7 cellular contexts compared by ENCODE assay signal in the genomic region with DNA sequence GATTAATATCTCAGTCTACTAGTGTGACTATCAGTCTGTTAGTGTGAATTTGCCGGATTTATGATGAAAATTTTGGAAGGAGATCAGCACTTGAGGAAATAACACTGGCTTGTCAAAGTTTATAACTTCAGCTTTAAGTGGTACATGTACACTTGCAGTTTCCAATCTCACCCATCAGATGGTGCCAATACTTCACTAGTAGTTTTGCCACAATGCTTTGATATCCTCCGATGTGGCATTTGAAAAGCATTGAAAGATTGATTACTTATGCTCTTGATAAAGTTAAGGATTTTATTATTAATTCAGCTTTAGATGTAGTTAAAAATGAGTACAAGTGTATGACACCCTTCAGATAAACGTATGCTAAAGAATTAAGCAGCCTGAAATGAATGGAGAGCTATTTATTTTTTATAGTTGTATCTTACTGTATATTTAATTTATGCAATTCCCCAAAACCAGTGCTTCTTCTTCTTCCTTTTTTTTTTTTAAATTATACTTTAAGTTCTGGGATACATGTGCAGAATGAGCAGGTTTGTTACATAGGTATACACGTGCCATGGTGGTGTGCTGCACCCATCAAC.
DNase-seq lines count a peak whose midpoint lies in the region; ATAC-seq, FAIRE-seq and TF ChIP-seq lines count a peak whose summit lies in the region.

No MANE protein-coding gene starts in this region.

- no peak overlapping the region for H2AFZ ChIP-seq in IMR-90 (replicated peaks; ENCODE audit: low read length, poor library complexity)
- H2AFZ ChIP-seq in astrocyte (ENCODE audit: low read depth, low read length) = no peak overlapping the region

- H4K91ac ChIP-seq in IMR-90 (ENCODE audit: insufficient read depth, low read depth, low read length) = no peak overlapping the region

- no peak overlapping the region for H2BK20ac ChIP-seq in IMR-90 (ENCODE audit: low read depth, low read length)

- no peak overlapping the region for H2BK120ac ChIP-seq in IMR-90 (ENCODE audit: low read depth, low read length)

- POLR2A ChIA-PET in IMR-90 (lab: Charles Lee; ENCODE audit: unreplicated experiment) = no interaction called here

- H3K9ac ChIP-seq in IMR-90 (ENCODE audit: low read depth, low read length) (no peak overlapping the region), astrocyte (ENCODE audit: low read length) (no peak overlapping the region)

- H3K36me3 ChIP-seq in IMR-90 (ENCODE audit: control insufficient read depth, insufficient read depth, low read length) (no peaks in the 10 kb centered on the region), astrocyte (ENCODE audit: insufficient read depth, low read length) (no peaks in the 10 kb centered on the region), suprapubic skin (no peaks in the 10 kb centered on the region)

- no peak for TF ChIP-seq POLR2A in IMR-90 (IDR thresholded peaks at IDR 0.05; ENCODE audit: low read depth, low read length)
- TF ChIP-seq POLR2A in suprapubic skin (IDR thresholded peaks at IDR 0.05) = no peak

- no TSS peak for BruUV-seq in IMR-90 (replicated peaks; lab: Mats Ljungman, UMichigan)

- H4K20me1 ChIP-seq in IMR-90 (ENCODE audit: insufficient read depth, low read length) = no peaks in the 10 kb centered on the region
- H4K20me1 ChIP-seq in astrocyte (ENCODE audit: insufficient read depth, low read length) = no peaks in the 10 kb centered on the region

- peak; percentile 85 for ATAC-seq in IMR-90 (ENCODE audit: low read depth)

- H3K27ac ChIP-seq in IMR-90 (ENCODE audit: insufficient read depth, low read length) (no peak overlapping the region), astrocyte (ENCODE audit: low read depth, low read length) (no peak overlapping the region), suprapubic skin (no peak overlapping the region)

- H3K56ac ChIP-seq in IMR-90 (ENCODE audit: extremely low read depth, insufficient read depth, low read length) = no peak overlapping the region

- H3K27me3 Mint-ChIP-seq in astrocyte (ENCODE audit: low read depth, unreplicated experiment) = peaks cover 2% of the 10 kb centered on the region

- peaks cover 3% of the 10 kb centered on the region for H3K9me3 Mint-ChIP-seq in astrocyte (ENCODE audit: unreplicated experiment)

- no peak overlapping the region for H3K18ac ChIP-seq in IMR-90 (ENCODE audit: low read depth, low read length)

- H3K9me3 ChIP-seq in IMR-90 (ENCODE audit: control insufficient read depth, insufficient read depth, low read length) (no peaks in the 10 kb centered on the region), astrocyte (ENCODE audit: insufficient read depth, low read depth, low read length) (no peaks in the 10 kb centered on the region), suprapubic skin (no peaks in the 10 kb centered on the region)

- FAIRE-seq in astrocyte (lab: Jason Lieb, UNC) (no peak), islet of Langerhans (lab: Jason Lieb, UNC) (peak; percentile 100)

- H3K27me3 ChIP-seq in IMR-90 (ENCODE audit: control insufficient read depth, insufficient read depth, low read length) (peaks cover 19% of the 10 kb centered on the region), astrocyte (ENCODE audit: insufficient read depth, low read length) (no peaks in the 10 kb centered on the region), suprapubic skin (no peaks in the 10 kb centered on the region)

- intact Hi-C loops in IMR-90 (cut with micrococcal nuclease) = loop anchor here (1.0 to 2.0 kb wide), 5 partner anchors 47 to 711 kb away; no protein-coding TSS in a partner anchor

- no peaks in the 10 kb centered on the region for H3K36me3 Mint-ChIP-seq in astrocyte (ENCODE audit: low read depth, unreplicated experiment)

- H3K4me3 Mint-ChIP-seq in astrocyte (ENCODE audit: unreplicated experiment) = no peak overlapping the region

- H3K14ac ChIP-seq in IMR-90 (replicated peaks; ENCODE audit: low read depth, low read length) = no peak overlapping the region

- no peak overlapping the region for H2BK15ac ChIP-seq in IMR-90 (ENCODE audit: low read depth, low read length)

- dilution Hi-C loops in IMR-90 (cut with HindIII; ENCODE audit: low sequenced_read_pairs, unreplicated experiment) = no loop called here

- H3K4me1 Mint-ChIP-seq in astrocyte (ENCODE audit: low read depth, unreplicated experiment) = no peaks in the 10 kb centered on the region

- no peak for TF ChIP-seq EP300 in suprapubic skin (IDR thresholded peaks at IDR 0.05)

- no peak overlapping the region for H3K4me2 ChIP-seq in IMR-90 (ENCODE audit: low read depth, low read length)
- no peak overlapping the region for H3K4me2 ChIP-seq in astrocyte (ENCODE audit: low read length)

- H3K27ac Mint-ChIP-seq in astrocyte (ENCODE audit: unreplicated experiment) = no peak overlapping the region

- WGBS in IMR-90 (ENCODE audit: extremely low coverage in 2 of 2, insufficient read length in 1 of 2), 2 experiments = no CpG with 5 or more reads among the region's 4 CpGs
- WGBS in suprapubic skin = 33% methylated on average over 4 of the region's 4 CpGs

- no peaks in the 10 kb centered on the region for H3K79me1 ChIP-seq in IMR-90 (ENCODE audit: low read depth in 1 of 2, low read length in 2 of 2)

- DNase-seq in Daoy (ENCODE audit: low read depth) = peak; percentile 77
- peak; percentile 68 for DNase-seq in IMR-90
- DNase-seq in NOMO-1 (lab: John Stamatoyannopoulos, UW; ENCODE audit: unreplicated experiment in 2 of 2) = peak; percentile 38 to 72
- DNase-seq in astrocyte (ENCODE audit: low read depth) = peak; percentile 23
- DNase-seq in suprapubic skin (ENCODE audit: low spot score in 2 of 2) = no peak
- DNase-seq in effector CD8-positive, alpha-beta T cell (lab: John Stamatoyannopoulos, UW) = no peak

- H4K5ac ChIP-seq in IMR-90 (ENCODE audit: low read depth, low read length) = no peak overlapping the region

- no peaks in the 10 kb centered on the region for H3K79me2 ChIP-seq in astrocyte (ENCODE audit: insufficient read depth, low read length)

- no peaks in the 10 kb centered on the region for H3K4me1 ChIP-seq in IMR-90 (ENCODE audit: control insufficient read depth, insufficient read depth, low read length)
- no peaks in the 10 kb centered on the region for H3K4me1 ChIP-seq in astrocyte (ENCODE audit: insufficient read depth, low read length)
- H3K4me1 ChIP-seq in suprapubic skin = peaks cover 4% of the 10 kb centered on the region

- no peak overlapping the region for H3K23ac ChIP-seq in IMR-90 (ENCODE audit: low read depth, low read length)

- H4K8ac ChIP-seq in IMR-90 (ENCODE audit: low read depth in 2 of 2, low read length in 2 of 2) = no peak overlapping the region

- TF ChIP-seq RAD21 in IMR-90 (IDR thresholded peaks at IDR 0.05; ENCODE audit: low read length) = peak; percentile 94

- CTCF ChIA-PET in IMR-90 (lab: Yijun Ruan, JAX) = interaction anchor here (0.6 to 3.4 kb wide), 24 partner anchors 9 to 713 kb away, joined by 3 to 55 read pairs (median 3); no protein-coding TSS in a partner anchor

- no peak overlapping the region for H3K4ac ChIP-seq in IMR-90 (ENCODE audit: low read depth, low read length)

- no peak overlapping the region for H2AK9ac ChIP-seq in IMR-90 (replicated peaks; ENCODE audit: low read depth, low read length, poor library complexity)

- no peak overlapping the region for H2AK5ac ChIP-seq in IMR-90 (ENCODE audit: low read depth, low read length)

- no peak overlapping the region for H2BK5ac ChIP-seq in IMR-90 (ENCODE audit: low read depth, low read length, poor library complexity, severe bottlenecking)

- H3K9me1 ChIP-seq in IMR-90 (ENCODE audit: insufficient read depth, low read length) = no peaks in the 10 kb centered on the region

- no peak overlapping the region for H3K4me3 ChIP-seq in IMR-90 (ENCODE audit: insufficient read depth, low read depth, low read length)
- H3K4me3 ChIP-seq in astrocyte (ENCODE audit: insufficient read depth, low read depth, low read length) = no peak overlapping the region
- H3K4me3 ChIP-seq in suprapubic skin = no peak overlapping the region

- TF ChIP-seq CTCF in IMR-90 (conservative IDR thresholded peaks at IDR 0.05; ENCODE audit: low read depth, low read length) (peak; percentile 88), astrocyte (IDR thresholded peaks at IDR 0.05; ENCODE audit: insufficient read depth, low read depth, low read length) (peak; percentile 84), suprapubic skin (IDR thresholded peaks at IDR 0.05) (peak; percentile 52 to 62)

- in situ Hi-C loops in IMR-90 (cut with MboI; ENCODE audit: low sequenced_read_pairs) = loop anchor here (5.0 to 25.0 kb wide), 3 partner anchors 184 to 707 kb away; no protein-coding TSS in a partner anchor

TF ChIP-seq in IMR-90, 13 proteins besides CTCF, POLR2A, EP300 and RAD21:
- TF ChIP-seq MXI1 (IDR thresholded peaks at IDR 0.05; ENCODE audit: borderline replicate concordance, low read depth, low read length) = no peak
- TF ChIP-seq SMC3 (IDR thresholded peaks at IDR 0.05; ENCODE audit: low read depth, low read length) = peak; percentile 89
- no peak for TF ChIP-seq RCOR1 (IDR thresholded peaks at IDR 0.05; ENCODE audit: insufficient replicate concordance, low read length)
- no peak for TF ChIP-seq NFE2L2 (IDR thresholded peaks at IDR 0.05; ENCODE audit: low read depth, low read length)
- no peak for TF ChIP-seq RFX5 (IDR thresholded peaks at IDR 0.05; ENCODE audit: low read depth, low read length)
- TF ChIP-seq ELK1 (IDR thresholded peaks at IDR 0.05; ENCODE audit: borderline replicate concordance, low read depth, low read length) = no peak

Comparison
In these comparisons a context has a peak if more than half of its experiments do, and no peak if none do; other contexts are left out.
1. DNase-seq: peak in Daoy (single experiment), IMR-90 (single experiment), NOMO-1 (2 of 2) and astrocyte (single experiment); none in suprapubic skin (0 of 2) and effector CD8-positive, alpha-beta T cell (single experiment).
2. Peak in every context shown above with its lines, with median percentiles within 50 percentile points of each other: CTCF ChIP-seq.